ENCODE assay signal across 8 cellular contexts in the genomic region with DNA sequence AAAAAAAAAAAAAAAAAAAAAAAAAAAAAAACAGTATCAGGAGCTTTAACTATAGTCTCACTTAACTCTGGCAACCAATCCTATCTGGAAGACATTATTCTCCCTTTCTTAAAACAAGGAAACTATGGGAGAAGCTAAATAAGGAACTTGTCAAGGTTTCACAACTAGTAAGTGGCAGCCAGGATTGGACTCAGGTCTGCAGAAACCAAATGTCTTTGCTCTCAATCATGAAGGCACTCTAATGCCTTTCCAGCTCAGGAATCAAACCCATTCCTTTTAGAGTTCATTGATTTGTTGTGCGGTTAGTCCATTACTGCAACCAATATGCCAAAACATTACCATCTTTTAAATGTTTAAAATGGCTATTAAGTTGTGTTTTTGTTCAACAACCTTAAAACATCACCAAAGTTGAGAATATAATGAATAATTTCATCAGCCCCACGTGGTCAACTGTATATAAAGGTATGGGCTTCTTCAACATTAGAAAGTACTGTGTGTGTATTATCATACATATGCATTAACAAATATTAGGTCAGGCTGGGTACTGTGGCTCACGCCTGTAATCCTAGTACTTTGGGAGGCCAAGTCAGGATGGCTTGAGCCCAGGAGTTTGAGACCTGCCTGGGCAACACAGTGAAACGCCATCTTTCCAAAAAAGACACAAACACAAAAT. TPM values are rescaled to one million over a fixed set of nuclear protein-coding genes. Genes with fewer than 3 reads are reported as not detected.
DNase-seq lines count a peak whose midpoint lies in the region; TF ChIP-seq lines count a peak whose summit lies in the region.

No MANE protein-coding gene starts in this region.

- no peaks in the 10 kb centered on the region for H3K27me3 ChIP-seq in dorsolateral prefrontal cortex
- no peaks in the 10 kb centered on the region for H3K27me3 ChIP-seq in neutrophil

- H3K4me1 ChIP-seq in ES-I3 (ENCODE audit: insufficient read depth, low read length): no peaks in the 10 kb centered on the region; the same call in none of the 2 replicates
- H3K4me1 ChIP-seq in neutrophil (ENCODE audit: control insufficient read depth in 1 of 2, insufficient read depth in 1 of 2, low read depth in 1 of 2, low read length in 1 of 2): peaks cover 18 to 19% of the 10 kb centered on the region in 2 experiments

- H3K9ac ChIP-seq in ES-I3 (ENCODE audit: low read depth, low read length): peak overlapping the region; percentile 86

- H3K36me3 ChIP-seq in ES-I3 (ENCODE audit: insufficient read depth, low read length) (peaks cover 9% of the 10 kb centered on the region; the same call in 1 of the 2 replicates), neutrophil (peaks cover under 1% of the 10 kb centered on the region)

- peak overlapping the region in 18 of 59 donors; percentile 81 to 97 (median 92) for H3K27ac ChIP-seq in dorsolateral prefrontal cortex
- H3K27ac ChIP-seq in neutrophil: peak overlapping the region; percentile 30

- TF ChIP-seq CTCF in dorsolateral prefrontal cortex (IDR thresholded peaks at IDR 0.05 in 54 of 56, conservative IDR thresholded peaks at IDR 0.05 in 2 of 56; ENCODE audit: low read depth in 1 of 56, partially characterized antibody in 56 of 56): no peak
- no peak for TF ChIP-seq CTCF in neutrophil (IDR thresholded peaks at IDR 0.05)

- peak; percentile 44 for DNase-seq in NAMALWA (ENCODE audit: low spot score)
- DNase-seq in dorsolateral prefrontal cortex: no peak
- DNase-seq in DMS153 (lab: John Stamatoyannopoulos, UW): no peak
- no peak for DNase-seq in iPS-NIHi11 (ENCODE audit: low spot score)
- no peak for DNase-seq in NCI-H1417 treated with DMSO at 0.1 percent for 48 hours (lab: John Stamatoyannopoulos, UW)
- DNase-seq in stimulated activated CD8-positive, alpha-beta memory T cell treated with anti-CD3 and anti-CD28 coated beads, Interleukin-4, amount 100 ng/mL, for 48 hours: no peak

- intact Hi-C loops in dorsolateral prefrontal cortex (cut with DNase I): no loop called here

- H3K9me3 ChIP-seq in ES-I3 (ENCODE audit: control insufficient read depth, insufficient read depth, low read length): no peaks in the 10 kb centered on the region
- H3K9me3 ChIP-seq in neutrophil: no peaks in the 10 kb centered on the region

- H3K4me3 ChIP-seq in dorsolateral prefrontal cortex: peak overlapping the region in 57 of 59 donors; percentile 63 to 99 (median 91)
- peak overlapping the region in 1 of 2 experiments; percentile 75 for H3K4me3 ChIP-seq in neutrophil (ENCODE audit: low read depth in 1 of 2, low read length in 1 of 2)

RNA-seq across cellular contexts. Expression of gene EPRS1, which starts 1.5 kb away (rescaled TPM):
- 100 to 1,000 TPM in 4 of 120 experiments, 10 to 100 TPM in 116; 58.4 to 112 (median 86.0) TPM for total RNA-seq in dorsolateral prefrontal cortex

RNA-seq across cellular contexts. Expression of gene BPNT1, which starts 44.8 kb away (rescaled TPM):
- total RNA-seq in dorsolateral prefrontal cortex: 10 to 100 TPM; 12.4 to 30.8 (median 19.7) TPM

RNA-seq across cellular contexts. Expression of gene IARS2, which starts 49.1 kb away (rescaled TPM):
- total RNA-seq in dorsolateral prefrontal cortex: 10 to 100 TPM; 32.2 to 52.0 (median 43.6) TPM
